ENCODE assay signal across 1 cellular context in genomic region chr11:100631316-100631715, GRCh38.
TF ChIP-seq lines count a peak whose summit lies in the region.

No MANE protein-coding gene starts in this region.

TF ChIP-seq in IMR-90, 13 proteins besides CTCF, POLR2A, EP300 and RAD21 (continued from another document):
- TF ChIP-seq CEBPB (IDR thresholded peaks at IDR 0.05; ENCODE audit: low read depth, low read length) (no peak), NFE2L2 (IDR thresholded peaks at IDR 0.05; ENCODE audit: low read depth, low read length) (no peak), MXI1 (IDR thresholded peaks at IDR 0.05; ENCODE audit: borderline replicate concordance, low read depth, low read length) (no peak), RCOR1 (IDR thresholded peaks at IDR 0.05; ENCODE audit: insufficient replicate concordance, low read length) (no peak), CHD1 (IDR thresholded peaks at IDR 0.05; ENCODE audit: low read depth, low read length) (no peak), MAZ (IDR thresholded peaks at IDR 0.05; ENCODE audit: borderline replicate concordance, low read depth, low read length) (no peak)
